In the genomic region with DNA sequence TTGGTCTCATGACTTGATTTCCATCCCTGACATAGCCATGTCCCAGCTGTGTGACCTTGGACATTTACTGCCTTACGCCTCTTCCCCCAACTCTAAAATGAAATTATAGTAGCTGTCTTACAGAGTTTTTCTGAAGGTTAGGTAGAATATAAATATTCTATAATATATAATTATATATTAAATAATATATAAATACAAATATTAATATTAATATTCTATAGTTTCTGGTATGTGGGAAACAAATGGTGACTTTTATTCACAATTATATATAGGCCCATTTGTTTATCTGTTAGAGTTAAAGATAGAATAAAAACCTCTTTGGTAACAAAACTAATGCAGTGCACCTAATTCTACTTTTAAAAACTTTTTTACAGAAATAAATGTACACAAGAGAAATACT, we compare ENCODE assay signal across 9 cellular contexts. TPM values are rescaled to one million over a fixed set of nuclear protein-coding genes. Genes with fewer than 3 reads are reported as not detected.
DNase-seq lines count a peak whose midpoint lies in the region; ATAC-seq and TF ChIP-seq lines count a peak whose summit lies in the region.
"Had no signal": no experiment of that assay in that cellular context is flagged by ENCODE, and none has a peak within 500 bp of the region (broad histone marks: within the 10 kb centered on the region; RNA-seq: fewer than 3 reads in every experiment).

No MANE protein-coding gene starts in this region.

- ATAC-seq in activated B cell treated with CpG ODN at 0.5 μM for 24 hours (ENCODE audit: low read depth): no peak
- no peak for ATAC-seq in GM21786 (IDR thresholded peaks at IDR 0.05; ENCODE audit: unreplicated experiment)
- ATAC-seq in lower lobe of right lung: no peak

- peaks cover 32% of the 10 kb centered on the region for H3K36me3 ChIP-seq in BLaER1
- peaks cover 21% of the 10 kb centered on the region for H3K36me3 ChIP-seq in HAP-1 (replicated peaks)
- peaks cover 33% of the 10 kb centered on the region for H3K36me3 ChIP-seq in iPS-20b (ENCODE audit: insufficient read depth, low read depth, low read length)
- H3K36me3 ChIP-seq in lower lobe of right lung: peaks cover 28% of the 10 kb centered on the region

- TF ChIP-seq CTCF in activated B cell treated with CpG ODN at 0.5 μM for 24 hours (IDR thresholded peaks at IDR 0.05): no peak
- no peak for TF ChIP-seq CTCF in lower lobe of right lung (IDR thresholded peaks at IDR 0.05)

- no peaks in the 10 kb centered on the region for H3K9me3 Mint-ChIP-seq in activated B cell treated with CpG ODN at 0.5 μM for 24 hours

- no peaks in the 10 kb centered on the region for H3K27me3 ChIP-seq in BLaER1
- H3K27me3 ChIP-seq in HAP-1 (ENCODE audit: low read depth): no peaks in the 10 kb centered on the region
- H3K27me3 ChIP-seq in iPS-20b (ENCODE audit: insufficient read depth, low read length): peaks cover 6% of the 10 kb centered on the region; the same call in 1 of the 2 replicates
- H3K27me3 ChIP-seq in lower lobe of right lung (ENCODE audit: low read depth): no peaks in the 10 kb centered on the region

- peaks cover 30% of the 10 kb centered on the region for H3K4me1 ChIP-seq in BLaER1
- H3K4me1 ChIP-seq in HAP-1: peaks cover 10% of the 10 kb centered on the region; the same call in 1 of the 2 replicates
- H3K4me1 ChIP-seq in iPS-20b (ENCODE audit: insufficient read depth, low read length): peaks cover 3% of the 10 kb centered on the region; the same call in 1 of the 2 replicates
- H3K4me1 ChIP-seq in lower lobe of right lung: peaks cover 9% of the 10 kb centered on the region

- no peak overlapping the region for H3K27ac Mint-ChIP-seq in activated B cell treated with CpG ODN at 0.5 μM for 24 hours

- H3K4me3 Mint-ChIP-seq in activated B cell treated with CpG ODN at 0.5 μM for 24 hours: peak overlapping the region; percentile 94

- intact Hi-C loops in activated B cell treated with CpG ODN at 0.5 μM for 24 hours (cut with micrococcal nuclease): loop anchor here (5.0 to 10.0 kb wide), 3 partner anchors 137 to 1190 kb away; a partner anchor contains a TSS
- intact Hi-C loops in lower lobe of right lung (cut with DNase I): no loop called here

- peak overlapping the region; percentile 23; the same call in 1 of the 2 replicates for H3K27ac ChIP-seq in BLaER1
- H3K27ac ChIP-seq in iPS-20b (ENCODE audit: low read length): no peak overlapping the region
- H3K27ac ChIP-seq in lower lobe of right lung: no peak overlapping the region

- in situ Hi-C loops in HAP-1 (cut with MboI; ENCODE audit: low sequenced_read_pairs): no loop called here

- H4K20me1 ChIP-seq in BLaER1: 0 out of 2 replicates have a peak, but pooled peaks cover 4% of the 10 kb centered on the region

- DNase-seq in HAP-1 (ENCODE audit: low spot score in 2 of 2): no peak
- DNase-seq in activated B cell treated with CpG ODN at 0.5 μM for 24 hours: no peak
- no peak for DNase-seq in OCI-M1 (lab: John Stamatoyannopoulos, UW)
- DNase-seq in stimulated activated CD8-positive, alpha-beta memory T cell treated with anti-CD3 and anti-CD28 coated beads, Interleukin-4, amount 100 ng/mL, for 48 hours: no peak
- no peak for DNase-seq in lower lobe of right lung
- DNase-seq: activated naive CD4-positive, alpha-beta T cell treated with anti-CD3 and anti-CD28 coated beads, Interleukin-2, amount 50 U/mL, for 16 hours had no signal

- H3K36me3 Mint-ChIP-seq in activated B cell treated with CpG ODN at 0.5 μM for 24 hours (ENCODE audit: low read depth): peaks cover 33% of the 10 kb centered on the region

- CTCF ChIA-PET in activated B cell treated with CpG ODN at 0.5 μM for 24 hours (lab: Charles Lee): interaction anchor here (1.1 kb wide), 1 partner anchor 49 kb away, joined by 4 read pairs; no protein-coding TSS in a partner anchor

- peaks cover 32% of the 10 kb centered on the region for H3K4me1 Mint-ChIP-seq in activated B cell treated with CpG ODN at 0.5 μM for 24 hours

- H3K9me3 ChIP-seq in BLaER1 (no peaks in the 10 kb centered on the region), HAP-1 (no peaks in the 10 kb centered on the region), iPS-20b (ENCODE audit: insufficient read depth, low read depth, low read length) (no peaks in the 10 kb centered on the region), lower lobe of right lung (no peaks in the 10 kb centered on the region)

- H3K4me2 ChIP-seq in BLaER1: peak overlapping the region; percentile 81

- no peaks in the 10 kb centered on the region for H3K27me3 Mint-ChIP-seq in activated B cell treated with CpG ODN at 0.5 μM for 24 hours

- peak overlapping the region; percentile 82 for H3K4me3 ChIP-seq in BLaER1
- peak overlapping the region; percentile 80 for H3K4me3 ChIP-seq in HAP-1
- peak overlapping the region; percentile 73; the same call in 1 of the 2 replicates for H3K4me3 ChIP-seq in iPS-20b (ENCODE audit: low read length)
- H3K4me3 ChIP-seq in lower lobe of right lung: no peak overlapping the region

- POLR2A ChIA-PET in activated B cell treated with CpG ODN at 0.5 μM for 24 hours (lab: Charles Lee): interaction anchor here (0.6 to 0.7 kb wide), 2 partner anchors 44 to 444 kb away, joined by 4 read pairs; no protein-coding TSS in a partner anchor

- H3K9ac ChIP-seq in BLaER1: peak overlapping the region; percentile 89
- peak overlapping the region; percentile 26; the same call in 1 of the 2 replicates for H3K9ac ChIP-seq in iPS-20b (ENCODE audit: low read depth, low read length)

RNA-seq across cellular contexts. Expression of a gene that starts 1.7 kb away (rescaled TPM):
- total RNA-seq in activated B cell treated with CpG ODN at 0.5 μM for 24 hours (29.1 and 29.3 TPM in 2 replicates), lower lobe of right lung (32.7 TPM)
